21 cellular contexts compared by ENCODE assay signal in the genomic region with DNA sequence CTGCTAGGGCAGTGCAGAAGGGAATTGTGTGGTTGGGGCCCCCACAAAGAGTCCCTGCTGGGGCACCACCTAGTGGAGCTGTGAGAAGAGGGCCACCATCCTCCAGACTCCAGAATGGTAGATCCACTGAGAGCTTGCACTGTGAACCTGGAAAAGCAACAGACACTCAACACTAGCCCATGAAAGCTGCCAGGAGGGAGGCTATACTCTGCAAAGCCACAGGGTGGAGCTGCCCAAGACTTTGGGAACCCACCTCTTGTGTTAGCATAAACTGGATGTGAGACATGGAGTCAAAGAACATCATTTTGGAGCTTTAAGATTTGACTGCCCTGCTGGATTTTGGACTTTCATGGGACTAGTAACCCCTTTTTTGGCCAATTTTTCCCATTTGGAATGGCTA.
DNase-seq lines count a peak whose midpoint lies in the region; ATAC-seq, FAIRE-seq and TF ChIP-seq lines count a peak whose summit lies in the region.
"Had no signal": no experiment of that assay in that cellular context is flagged by ENCODE, and none has a peak within 500 bp of the region (broad histone marks: within the 10 kb centered on the region; RNA-seq: fewer than 3 reads in every experiment).

No MANE protein-coding gene starts in this region.

- H3K14ac ChIP-seq in neuronal stem cell (ENCODE audit: low read length): no peak overlapping the region

- peaks cover 21% of the 10 kb centered on the region for H3K4me1 Mint-ChIP-seq in WTC11
- H3K4me1 Mint-ChIP-seq: B cell, T-helper 17 cell had no signal

- H3K23ac ChIP-seq in neuronal stem cell (ENCODE audit: low read depth, low read length, poor library complexity): no peak overlapping the region

- ATAC-seq in HepG2 (peak; percentile 46; the same call in 2 of the 3 replicates), right lobe of liver (no peak), WTC11 (peak; percentile 22; the same call in 1 of the 2 replicates), HG02759 (IDR thresholded peaks at IDR 0.05; ENCODE audit: unreplicated experiment) (no peak)
- ATAC-seq: K562, T-helper 17 cell had no signal

- H3K4me3 ChIP-seq in HepG2 (replicated peaks in 1 of 3; ENCODE audit: insufficient read depth in 1 of 3, low read depth in 2 of 3, low read length in 3 of 3) (no peak overlapping the region), right lobe of liver (no peak overlapping the region), Karpas-422 (ENCODE audit: low read length) (no peak overlapping the region), neuronal stem cell (ENCODE audit: low read length in 2 of 2) (no peak overlapping the region)
- H3K4me3 ChIP-seq: K562 had no signal

- H3K27ac Mint-ChIP-seq in WTC11: no peak overlapping the region
- H3K27ac Mint-ChIP-seq: B cell; CD4-positive, alpha-beta T cell; T-helper 17 cell had no signal

- H2BK120ac ChIP-seq in neuronal stem cell (ENCODE audit: low read depth, low read length): no peak overlapping the region

- no TSS peak for BruUV-seq in HepG2 (replicated peaks; lab: Mats Ljungman, UMichigan)

- H3K4me2 ChIP-seq in HepG2 (ENCODE audit: low read depth, low read length) (no peak overlapping the region), Karpas-422 (ENCODE audit: low read depth, low read length, poor library complexity, severe bottlenecking) (no peak overlapping the region), neuronal stem cell (ENCODE audit: insufficient read depth, low read length, poor library complexity, severe bottlenecking) (no peak overlapping the region)

- H3K9me2 ChIP-seq in Karpas-422 (replicated peaks; ENCODE audit: insufficient read depth, low read length): no peaks in the 10 kb centered on the region

- peaks cover 54% of the 10 kb centered on the region for H3K36me3 Mint-ChIP-seq in WTC11

- POLR2A ChIA-PET in HepG2 (lab: Yijun Ruan, JAX): no interaction called here
- POLR2A ChIA-PET in WTC11 (lab: Charles Lee): no interaction called here

- TF ChIP-seq EP300 in HepG2 (IDR thresholded peaks at IDR 0.05; ENCODE audit: low read depth in 2 of 2, low read length in 2 of 2): no peak
- no peak for TF ChIP-seq EP300 in HepG2 (CRISPR knock-in tag; IDR thresholded peaks at IDR 0.05; ENCODE audit: borderline replicate concordance)

- H4K91ac ChIP-seq in neuronal stem cell (ENCODE audit: low read depth, low read length, poor library complexity): no peak overlapping the region

- no peak overlapping the region for H2AK5ac ChIP-seq in neuronal stem cell (ENCODE audit: low read depth, low read length)

- H3K27me3 Mint-ChIP-seq in WTC11 (ENCODE audit: low read depth): no peaks in the 10 kb centered on the region; the same call in 1 of the 2 replicates
- H3K27me3 Mint-ChIP-seq: B cell; CD4-positive, alpha-beta T cell; T-helper 17 cell had no signal

- no peak overlapping the region for H2BK5ac ChIP-seq in neuronal stem cell (ENCODE audit: low read length)

- H3K9me3 ChIP-seq in HepG2 (ENCODE audit: low read length) (no peaks in the 10 kb centered on the region; the same call in none of the 2 replicates), right lobe of liver (no peaks in the 10 kb centered on the region), Karpas-422 (ENCODE audit: low read length) (no peaks in the 10 kb centered on the region), neuronal stem cell (replicated peaks in 1 of 2; ENCODE audit: control insufficient read depth in 2 of 2, insufficient read depth in 1 of 2, low read depth in 1 of 2, low read length in 2 of 2) (no peaks in the 10 kb centered on the region)

- no peak for DNase-seq in HepG2 (ENCODE audit: low spot score)
- DNase-seq in right lobe of liver: no peak
- peak; percentile 57 for DNase-seq in Karpas-422
- no peak for DNase-seq in WTC11 (ENCODE audit: low spot score)
- DNase-seq in neuronal stem cell (ENCODE audit: low spot score): no peak
- DNase-seq in AML-193 (lab: John Stamatoyannopoulos, UW): no peak
- DNase-seq: CD4-positive, alpha-beta T cell; EL; HCEC 1CT; NCI-H1092 treated with DMSO at 0.1 percent for 48 hours; NCI-H2081 treated with DMSO at 0.1 percent for 48 hours; NCI-H226; NCI-H524 treated with DMSO at 0.1 percent for 48 hours; NK-92 treated with Interleukin-12 subunit alpha and Interleukin-12 subunit beta, amount 100 ng/mL, for 24 hours; RPMI8226; T-helper 17 cell had no signal

- H3K9me3 Mint-ChIP-seq in WTC11: peaks cover 64% of the 10 kb centered on the region

- no peak for FAIRE-seq in HepG2 (lab: Jason Lieb, UNC)
- FAIRE-seq: GM19239, K562 had no signal

- no peak overlapping the region for H3K4me3 Mint-ChIP-seq in WTC11
- H3K4me3 Mint-ChIP-seq: B cell; CD4-positive, alpha-beta T cell; T-helper 17 cell had no signal

- H3K79me2 ChIP-seq in HepG2 (ENCODE audit: insufficient read depth, low read length) (no peaks in the 10 kb centered on the region), Karpas-422 (ENCODE audit: low read length) (no peaks in the 10 kb centered on the region)

- no peak overlapping the region for H2BK15ac ChIP-seq in neuronal stem cell (ENCODE audit: low read length)

- H4K8ac ChIP-seq in neuronal stem cell (ENCODE audit: low read depth, low read length): no peak overlapping the region

- no peak overlapping the region for H3K4ac ChIP-seq in neuronal stem cell (ENCODE audit: low read length)

- intact Hi-C loops in HepG2 (cut with micrococcal nuclease; ENCODE audit: unreplicated experiment) (no loop called here), right lobe of liver (cut with DNase I) (no loop called here)

- H3K18ac ChIP-seq in neuronal stem cell (ENCODE audit: low read length): no peak overlapping the region

- TF ChIP-seq POLR2A in HepG2 (IDR thresholded peaks at IDR 0.05; ENCODE audit: insufficient read depth in 1 of 2, low read depth in 2 of 2, low read length in 2 of 2) (no peak), right lobe of liver (IDR thresholded peaks at IDR 0.05) (no peak)

- no peaks in the 10 kb centered on the region for H3K4me1 ChIP-seq in HepG2 (ENCODE audit: insufficient read depth, low read length)
- no peaks in the 10 kb centered on the region for H3K4me1 ChIP-seq in right lobe of liver
- H3K4me1 ChIP-seq in Karpas-422 (ENCODE audit: low read length): peaks cover 6% of the 10 kb centered on the region
- H3K4me1 ChIP-seq in neuronal stem cell (ENCODE audit: control insufficient read depth in 2 of 2, insufficient read depth in 1 of 2, low read depth in 1 of 2, low read length in 2 of 2): no peaks in the 10 kb centered on the region

- TF ChIP-seq RAD21 in HepG2 (CRISPR knock-in tag; IDR thresholded peaks at IDR 0.05): no peak

- no peak overlapping the region for H3K27ac ChIP-seq in HepG2 (ENCODE audit: extremely low read length, insufficient read depth, low read length)
- H3K27ac ChIP-seq in right lobe of liver: no peak overlapping the region
- H3K27ac ChIP-seq in Karpas-422 (ENCODE audit: low read length): no peak overlapping the region
- H3K27ac ChIP-seq in neuronal stem cell (replicated peaks; ENCODE audit: low read length): no peak overlapping the region
- H3K27ac ChIP-seq: HL-60 had no signal

- H3K9ac ChIP-seq in HepG2 (ENCODE audit: insufficient read depth, low read depth, low read length): no peak overlapping the region
- no peak overlapping the region for H3K9ac ChIP-seq in Karpas-422 (ENCODE audit: low read length)
- no peak overlapping the region for H3K9ac ChIP-seq in neuronal stem cell (ENCODE audit: low read depth, low read length, poor library complexity)

- H2AFZ ChIP-seq in HepG2 (ENCODE audit: low read length): no peak overlapping the region
- H2AFZ ChIP-seq in Karpas-422 (ENCODE audit: low read length): no peak overlapping the region
- H2AFZ ChIP-seq in neuronal stem cell (ENCODE audit: low read length): no peak overlapping the region

- CTCF ChIA-PET in HepG2 (lab: Yijun Ruan, JAX; ENCODE audit: low intra/inter-chr PET ratio, low total read pairs) (no interaction called here), WTC11 (lab: Charles Lee) (no interaction called here)

- H4K20me1 ChIP-seq in HepG2 (ENCODE audit: insufficient read depth, low read length): no peaks in the 10 kb centered on the region
- H4K20me1 ChIP-seq in Karpas-422 (ENCODE audit: insufficient read depth, low read depth, low read length): no peaks in the 10 kb centered on the region

- H3K79me1 ChIP-seq in neuronal stem cell (ENCODE audit: low read depth, low read length): no peaks in the 10 kb centered on the region

- in situ Hi-C loops in HepG2 (cut with HindIII; ENCODE audit: extremely low pct_ligation_motif_present, low pct_unique_long_range_greater_than_20kb): no loop called here

- H2BK12ac ChIP-seq in neuronal stem cell (ENCODE audit: low read length): no peak overlapping the region

- H3K27me3 ChIP-seq in HepG2 (ENCODE audit: control insufficient read depth in 1 of 2, insufficient read depth in 2 of 2, low read length in 2 of 2) (no peaks in the 10 kb centered on the region), right lobe of liver (no peaks in the 10 kb centered on the region), Karpas-422 (ENCODE audit: low read length) (no peaks in the 10 kb centered on the region), neuronal stem cell (ENCODE audit: control insufficient read depth in 3 of 3, insufficient read depth in 3 of 3, low read depth in 1 of 3, low read length in 3 of 3) (no peaks in the 10 kb centered on the region)

- TF ChIP-seq CTCF in HepG2 (CRISPR knock-in tag; IDR thresholded peaks at IDR 0.05): 0 out of 2 replicates have a peak, but pooled peaks have one; percentile 4
- no peak for TF ChIP-seq CTCF in right lobe of liver (IDR thresholded peaks at IDR 0.05)
- TF ChIP-seq CTCF in WTC11 (IDR thresholded peaks at IDR 0.05): no peak

- H3K36me3 ChIP-seq in HepG2 (replicated peaks in 1 of 2; ENCODE audit: control insufficient read depth in 1 of 2, insufficient read depth in 2 of 2, low read length in 2 of 2) (no peaks in the 10 kb centered on the region), right lobe of liver (no peaks in the 10 kb centered on the region), Karpas-422 (ENCODE audit: insufficient read depth, low read length) (no peaks in the 10 kb centered on the region), neuronal stem cell (replicated peaks in 1 of 2; ENCODE audit: control insufficient read depth in 2 of 2, insufficient read depth in 2 of 2, low read length in 2 of 2) (no peaks in the 10 kb centered on the region)

TF ChIP-seq in WTC11, 78 proteins besides CTCF, POLR2A, EP300 and RAD21 (continues in another document):
- TF ChIP-seq, protein P1, sequence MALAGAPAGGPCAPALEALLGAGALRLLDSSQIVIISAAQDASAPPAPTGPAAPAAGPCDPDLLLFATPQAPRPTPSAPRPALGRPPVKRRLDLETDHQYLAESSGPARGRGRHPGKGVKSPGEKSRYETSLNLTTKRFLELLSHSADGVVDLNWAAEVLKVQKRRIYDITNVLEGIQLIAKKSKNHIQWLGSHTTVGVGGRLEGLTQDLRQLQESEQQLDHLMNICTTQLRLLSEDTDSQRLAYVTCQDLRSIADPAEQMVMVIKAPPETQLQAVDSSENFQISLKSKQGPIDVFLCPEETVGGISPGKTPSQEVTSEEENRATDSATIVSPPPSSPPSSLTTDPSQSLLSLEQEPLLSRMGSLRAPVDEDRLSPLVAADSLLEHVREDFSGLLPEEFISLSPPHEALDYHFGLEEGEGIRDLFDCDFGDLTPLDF (CRISPR knock-in tag; IDR thresholded peaks at IDR 0.05): no peak

Comparison
In these comparisons a context has a peak if more than half of its experiments do, and no peak if none do; other contexts are left out.
1. ATAC-seq: peak in HepG2 (single experiment) and WTC11 (single experiment); none in right lobe of liver (0 of 4) and HG02759 (single experiment).